7 cellular contexts compared by ENCODE assay signal in the genomic region with DNA sequence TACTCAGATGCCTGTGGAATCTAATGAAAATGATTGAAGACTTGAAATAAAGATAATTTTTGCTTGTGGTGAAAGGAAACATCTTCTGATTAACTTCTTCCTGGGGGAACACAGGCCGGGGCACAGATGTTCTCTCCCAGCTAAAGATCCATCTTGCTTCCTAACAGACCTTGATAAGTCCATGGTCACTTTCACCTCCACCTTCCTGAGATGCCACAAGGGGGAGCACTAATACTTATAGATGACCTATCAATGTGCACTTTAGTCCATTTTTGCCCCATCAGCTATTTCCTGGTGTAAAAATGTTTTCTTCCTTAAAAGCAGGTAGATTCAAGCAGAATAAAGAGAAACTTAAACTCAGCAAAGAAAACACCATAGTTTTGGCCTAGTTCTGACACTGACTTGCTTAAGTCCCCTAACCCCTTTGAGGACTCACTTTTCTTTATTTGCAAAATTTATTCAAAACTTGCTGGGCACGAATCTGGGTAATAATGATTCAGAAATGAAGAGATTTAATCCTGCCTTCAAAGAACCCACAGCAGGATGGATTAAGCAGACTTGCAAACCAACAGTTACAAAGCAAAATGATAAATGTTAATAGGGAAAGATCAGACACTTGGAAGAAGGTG.
DNase-seq lines count a peak whose midpoint lies in the region; ATAC-seq, FAIRE-seq and TF ChIP-seq lines count a peak whose summit lies in the region.

No MANE protein-coding gene starts in this region.

- no peak overlapping the region for H3K27ac ChIP-seq in smooth muscle cell (ENCODE audit: low read depth)

- TF ChIP-seq CTCF in smooth muscle cell (IDR thresholded peaks at IDR 0.05; ENCODE audit: borderline replicate concordance, insufficient read depth, poor library complexity, severe bottlenecking) = peak; percentile 78

- H3K9me3 ChIP-seq in smooth muscle cell (replicated peaks; ENCODE audit: low read depth) = no peaks in the 10 kb centered on the region

- DNase-seq in GM12891 (ENCODE audit: insufficient read length, low spot score) (no peak), NCI-H1048 (lab: John Stamatoyannopoulos, UW) (peak; percentile 38), amniotic epithelial cell (ENCODE audit: low read depth) (peak; percentile 79), hippocampal formation (lab: John Stamatoyannopoulos, UW) (peak; percentile 36 to 41), smooth muscle cell (lab: John Stamatoyannopoulos, UW; ENCODE audit: unreplicated experiment) (no peak)

- H3F3A ChIP-seq in smooth muscle cell (ENCODE audit: low read depth) = no peaks in the 10 kb centered on the region

- H3K4me3 ChIP-seq in smooth muscle cell = no peak overlapping the region

- no peaks in the 10 kb centered on the region for H3K36me3 ChIP-seq in smooth muscle cell (ENCODE audit: low read depth)

- H3K79me2 ChIP-seq in smooth muscle cell (ENCODE audit: low read depth) = no peaks in the 10 kb centered on the region

- H2AFZ ChIP-seq in smooth muscle cell (ENCODE audit: low read depth) = no peak overlapping the region

- TF ChIP-seq POLR2A in GM12891 (IDR thresholded peaks at IDR 0.05; ENCODE audit: low read depth, low read length) = no peak

- no peak overlapping the region for H3K4me2 ChIP-seq in smooth muscle cell

- 42% methylated on average over 2 of the region's 2 CpGs for whole genome bisulfite sequencing in smooth muscle cell (ENCODE audit: low lambda C conversion rate)

- H3K27me3 ChIP-seq in smooth muscle cell (ENCODE audit: low read depth) = no peaks in the 10 kb centered on the region

- H3K4me1 ChIP-seq in smooth muscle cell (ENCODE audit: low read depth) = no peaks in the 10 kb centered on the region

- ATAC-seq in HG02623 (IDR thresholded peaks at IDR 0.05; ENCODE audit: unreplicated experiment) (peak; percentile 85), SK-N-SH treated with all-trans-retinoic acid at 6 μM for 48 hours (peak; percentile 97)

- no peaks in the 10 kb centered on the region for H4K20me1 ChIP-seq in smooth muscle cell (ENCODE audit: low read depth)

- FAIRE-seq in GM12891 (lab: Jason Lieb, UNC) = peak; percentile 93

- H3K9ac ChIP-seq in smooth muscle cell (ENCODE audit: low read depth) = no peak overlapping the region

TF ChIP-seq in GM12891, 5 proteins besides CTCF, POLR2A, EP300 and RAD21:
- no peak for TF ChIP-seq TAF1 (IDR thresholded peaks at IDR 0.05; ENCODE audit: low read depth, low read length)
- no peak for TF ChIP-seq PAX5 (IDR thresholded peaks at IDR 0.05; ENCODE audit: insufficient read depth, low read length, severe bottlenecking)
- TF ChIP-seq POLR2AphosphoS5 (IDR thresholded peaks at IDR 0.05; ENCODE audit: low read depth, low read length) = no peak
- TF ChIP-seq SPI1 (IDR thresholded peaks at IDR 0.05; ENCODE audit: low read depth, low read length) = no peak
- TF ChIP-seq POU2F2 (IDR thresholded peaks at IDR 0.05; ENCODE audit: low read depth, low read length) = no peak

TF ChIP-seq in SK-N-SH treated with all-trans-retinoic acid at 6 μM for 48 hours, 23 proteins besides CTCF, POLR2A, EP300 and RAD21:
- TF ChIP-seq, protein P1, sequence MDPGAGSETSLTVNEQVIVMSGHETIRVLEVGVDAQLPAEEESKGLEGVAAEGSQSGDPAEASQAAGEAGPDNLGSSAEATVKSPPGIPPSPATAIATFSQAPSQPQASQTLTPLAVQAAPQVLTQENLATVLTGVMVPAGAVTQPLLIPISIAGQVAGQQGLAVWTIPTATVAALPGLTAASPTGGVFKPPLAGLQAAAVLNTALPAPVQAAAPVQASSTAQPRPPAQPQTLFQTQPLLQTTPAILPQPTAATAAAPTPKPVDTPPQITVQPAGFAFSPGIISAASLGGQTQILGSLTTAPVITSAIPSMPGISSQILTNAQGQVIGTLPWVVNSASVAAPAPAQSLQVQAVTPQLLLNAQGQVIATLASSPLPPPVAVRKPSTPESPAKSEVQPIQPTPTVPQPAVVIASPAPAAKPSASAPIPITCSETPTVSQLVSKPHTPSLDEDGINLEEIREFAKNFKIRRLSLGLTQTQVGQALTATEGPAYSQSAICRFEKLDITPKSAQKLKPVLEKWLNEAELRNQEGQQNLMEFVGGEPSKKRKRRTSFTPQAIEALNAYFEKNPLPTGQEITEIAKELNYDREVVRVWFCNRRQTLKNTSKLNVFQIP (CRISPR knock-in tag; IDR thresholded peaks at IDR 0.05; ENCODE audit: borderline replicate concordance, low read depth) = no peak
- TF ChIP-seq SNAI2 (CRISPR knock-in tag; IDR thresholded peaks at IDR 0.05) = no peak
- no peak for TF ChIP-seq TCF4 (CRISPR knock-in tag; IDR thresholded peaks at IDR 0.05; ENCODE audit: borderline replicate concordance)
- no peak for TF ChIP-seq ZNF8 (CRISPR knock-in tag; IDR thresholded peaks at IDR 0.05)
- no peak for TF ChIP-seq RARB (CRISPR knock-in tag; IDR thresholded peaks at IDR 0.05)
- TF ChIP-seq, protein P2, sequence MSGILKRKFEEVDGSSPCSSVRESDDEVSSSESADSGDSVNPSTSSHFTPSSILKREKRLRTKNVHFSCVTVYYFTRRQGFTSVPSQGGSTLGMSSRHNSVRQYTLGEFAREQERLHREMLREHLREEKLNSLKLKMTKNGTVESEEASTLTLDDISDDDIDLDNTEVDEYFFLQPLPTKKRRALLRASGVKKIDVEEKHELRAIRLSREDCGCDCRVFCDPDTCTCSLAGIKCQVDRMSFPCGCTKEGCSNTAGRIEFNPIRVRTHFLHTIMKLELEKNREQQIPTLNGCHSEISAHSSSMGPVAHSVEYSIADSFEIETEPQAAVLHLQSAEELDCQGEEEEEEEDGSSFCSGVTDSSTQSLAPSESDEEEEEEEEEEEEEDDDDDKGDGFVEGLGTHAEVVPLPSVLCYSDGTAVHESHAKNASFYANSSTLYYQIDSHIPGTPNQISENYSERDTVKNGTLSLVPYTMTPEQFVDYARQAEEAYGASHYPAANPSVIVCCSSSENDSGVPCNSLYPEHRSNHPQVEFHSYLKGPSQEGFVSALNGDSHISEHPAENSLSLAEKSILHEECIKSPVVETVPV (CRISPR knock-in tag; IDR thresholded peaks at IDR 0.05) = no peak
- TF ChIP-seq, protein P3, sequence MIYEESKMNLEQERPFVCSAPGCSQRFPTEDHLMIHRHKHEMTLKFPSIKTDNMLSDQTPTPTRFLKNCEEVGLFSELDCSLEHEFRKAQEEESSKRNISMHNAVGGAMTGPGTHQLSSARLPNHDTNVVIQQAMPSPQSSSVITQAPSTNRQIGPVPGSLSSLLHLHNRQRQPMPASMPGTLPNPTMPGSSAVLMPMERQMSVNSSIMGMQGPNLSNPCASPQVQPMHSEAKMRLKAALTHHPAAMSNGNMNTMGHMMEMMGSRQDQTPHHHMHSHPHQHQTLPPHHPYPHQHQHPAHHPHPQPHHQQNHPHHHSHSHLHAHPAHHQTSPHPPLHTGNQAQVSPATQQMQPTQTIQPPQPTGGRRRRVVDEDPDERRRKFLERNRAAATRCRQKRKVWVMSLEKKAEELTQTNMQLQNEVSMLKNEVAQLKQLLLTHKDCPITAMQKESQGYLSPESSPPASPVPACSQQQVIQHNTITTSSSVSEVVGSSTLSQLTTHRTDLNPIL (CRISPR knock-in tag; IDR thresholded peaks at IDR 0.05; ENCODE audit: low read depth) = no peak
TF ChIP-seq in SK-N-SH treated with all-trans-retinoic acid at 6 μM for 48 hours: peak in this region for 0.

Comparison
In these comparisons a context has a peak if more than half of its experiments do, and no peak if none do; other contexts are left out.
1. DNase-seq: peak in NCI-H1048 (single experiment), amniotic epithelial cell (single experiment) and hippocampal formation (2 of 2); none in GM12891 (single experiment) and smooth muscle cell (single experiment).